In genomic region chr12:132275110-132275531, GRCh38 we compare ENCODE assay signal across 8 cellular contexts. TPM values are rescaled to one million over a fixed set of nuclear protein-coding genes. Genes with fewer than 3 reads are reported as not detected.
A peak's percentile ranks its signal among the peaks of the same experiment; 100 is the strongest.
DNase-seq lines count a peak whose midpoint lies in the region; TF ChIP-seq lines count a peak whose summit lies in the region.

No MANE protein-coding gene starts in this region.

- DNase-seq in DMS114 treated with DMSO at 0.1 percent for 48 hours (lab: John Stamatoyannopoulos, UW; ENCODE audit: unreplicated experiment) = peak; percentile 87
- peak; percentile 95 for DNase-seq in MG63
- peak; percentile 43 to 61 for DNase-seq in lung microvascular endothelial cell (ENCODE audit: low read depth in 2 of 2)
- no peak for DNase-seq in NAMALWA (ENCODE audit: low spot score)
- DNase-seq in NCI-H2107 treated with DMSO at 0.1 percent for 48 hours (lab: John Stamatoyannopoulos, UW; ENCODE audit: unreplicated experiment) = no peak
- no peak for DNase-seq in GM13977 (ENCODE audit: low spot score)
- no peak for DNase-seq in mucosa of gallbladder (ENCODE audit: low spot score)

- H3K27me3 Mint-ChIP-seq in brain = peaks cover 12% of the 10 kb centered on the region

- no peaks in the 10 kb centered on the region for H3K36me3 ChIP-seq in MG63

- H3K4me3 ChIP-seq in MG63 = peak overlapping the region; percentile 18

- H3K9me3 Mint-ChIP-seq in brain = peaks cover 0 to 2% (median 0%) of the 10 kb centered on the region in 5 experiments

- H3K4me1 Mint-ChIP-seq in brain = peaks cover 71% of the 10 kb centered on the region

- no peaks in the 10 kb centered on the region for H3K9me3 ChIP-seq in MG63

- peak overlapping the region in 2 of 5 experiments; percentile 10 to 18 for H3K4me3 Mint-ChIP-seq in brain

- peak overlapping the region in 3 of 5 experiments; percentile 45 to 64 (median 61) for H3K27ac Mint-ChIP-seq in brain

- in situ Hi-C loops in GM13977 (cut with MboI; ENCODE audit: low pct_unique_long_range_greater_than_20kb, low sequenced_read_pairs, unreplicated experiment) = no loop called here

- H3K36me3 Mint-ChIP-seq in brain = no peaks in the 10 kb centered on the region

- TF ChIP-seq CTCF in brain (conservative IDR thresholded peaks at IDR 0.05) = no peak
- TF ChIP-seq CTCF in GM13977 (IDR thresholded peaks at IDR 0.05; ENCODE audit: extremely low read depth, insufficient read depth, missing control alignments) = no peak

- no peaks in the 10 kb centered on the region for H3K27me3 ChIP-seq in MG63

RNA-seq across cellular contexts. Expression of gene GALNT9, which starts 54.3 kb away (rescaled TPM):
- 3.3 and 5.5 TPM in 2 replicates for total RNA-seq in MG63 (2014; rRNA removed; shearing (Covaris generic); ENCODE audit: low replicate concordance)
- 17.7 TPM for polyA plus RNA-seq in brain (ENCODE audit: insufficient read depth, low read depth, low replicate concordance)
- total RNA-seq in lung microvascular endothelial cell (under 0.01 and 0.22 TPM in 2 replicates), mucosa of gallbladder (0.12 TPM)

Comparison
In these comparisons a context has a peak if more than half of its experiments do, and no peak if none do; other contexts are left out.
1. DNase-seq: peak in DMS114 treated with DMSO at 0.1 percent for 48 hours (single experiment), MG63 (single experiment) and lung microvascular endothelial cell (2 of 2); none in NAMALWA (single experiment), NCI-H2107 treated with DMSO at 0.1 percent for 48 hours (single experiment), GM13977 (single experiment) and mucosa of gallbladder (single experiment).